In genomic region chr1:248858891-248859889, GRCh38 we compare ENCODE assay signal across 8 cellular contexts. TPM values are rescaled to one million over a fixed set of nuclear protein-coding genes. Genes with fewer than 3 reads are reported as not detected.
DNase-seq lines count a peak whose midpoint lies in the region; ATAC-seq and TF ChIP-seq lines count a peak whose summit lies in the region.

Gene ZNF692, minus strand, starts transcription at chr1:248859085. Its CDS starts 776 bp downstream, at chr1:248858309.

- TF ChIP-seq CTCF in epithelial cell of esophagus (IDR thresholded peaks at IDR 0.05; ENCODE audit: insufficient read depth, low read depth, low read length, missing control alignments), result no peak

- no peak for TF ChIP-seq EP300 in Ishikawa (IDR thresholded peaks at IDR 0.05; ENCODE audit: borderline replicate concordance)

- peak; percentile 73 for ATAC-seq in GM21619 (IDR thresholded peaks at IDR 0.05; ENCODE audit: unreplicated experiment)

- peak within 1 kb of the TSS; percentile 85 for H3K4me3 ChIP-seq in epithelial cell of esophagus (ENCODE audit: low read length)

- DNase-seq in DMS153 (lab: John Stamatoyannopoulos, UW), result peak; percentile 97
- DNase-seq in OCI-M1 (lab: John Stamatoyannopoulos, UW), result peak; percentile 99
- DNase-seq in activated T-cell treated with anti-CD3 and anti-CD28 coated beads for 4 hours, result peak; percentile 93
- DNase-seq in epithelial cell of esophagus (ENCODE audit: low read depth), result peak; percentile 98
- DNase-seq in mucosa of gallbladder (ENCODE audit: low spot score), result peak; percentile 97
- peak; percentile 92 to 96 for DNase-seq in stimulated activated CD8-positive, alpha-beta memory T cell treated with anti-CD3 and anti-CD28 coated beads, Interleukin-4, amount 100 ng/mL, for 4 hours (ENCODE audit: low read depth in 2 of 2, low spot score in 1 of 2)

- TF ChIP-seq RAD21 in Ishikawa (IDR thresholded peaks at IDR 0.05; ENCODE audit: low read depth), result no peak

TF ChIP-seq in Ishikawa, 13 proteins besides CTCF, POLR2A, EP300 and RAD21:
- no peak for TF ChIP-seq FOXM1 (IDR thresholded peaks at IDR 0.05; ENCODE audit: borderline replicate concordance, low read depth)
- TF ChIP-seq MAX (IDR thresholded peaks at IDR 0.05), result peak; percentile 97
- no peak for TF ChIP-seq YY1 (IDR thresholded peaks at IDR 0.05; ENCODE audit: low read depth)
- TF ChIP-seq ZBTB7A (IDR thresholded peaks at IDR 0.05; ENCODE audit: low read depth), result no peak
- no peak; the same call in 1 of the 2 replicates for TF ChIP-seq CREB1 (IDR thresholded peaks at IDR 0.05; ENCODE audit: low read depth)
- TF ChIP-seq REST (IDR thresholded peaks at IDR 0.05; ENCODE audit: low read depth), result no peak
- TF ChIP-seq TAF1 (IDR thresholded peaks at IDR 0.05; ENCODE audit: low read depth), result peak; percentile 84
- TF ChIP-seq CEBPB (IDR thresholded peaks at IDR 0.05), result no peak
- TF ChIP-seq USF1 (IDR thresholded peaks at IDR 0.05), result no peak
- TF ChIP-seq NFIC (IDR thresholded peaks at IDR 0.05), result no peak

RNA-seq across cellular contexts. Expression of gene ZNF692, which starts in this region (rescaled TPM):
- total RNA-seq in mucosa of gallbladder, result 62.7 TPM

Comparison
In these comparisons a context has a peak if more than half of its experiments do, and no peak if none do; other contexts are left out.
1. Peak in every context shown above with its lines: DNase-seq, ATAC-seq and H3K4me3 ChIP-seq.